ENCODE assay signal across 1 cellular context in the genomic region with DNA sequence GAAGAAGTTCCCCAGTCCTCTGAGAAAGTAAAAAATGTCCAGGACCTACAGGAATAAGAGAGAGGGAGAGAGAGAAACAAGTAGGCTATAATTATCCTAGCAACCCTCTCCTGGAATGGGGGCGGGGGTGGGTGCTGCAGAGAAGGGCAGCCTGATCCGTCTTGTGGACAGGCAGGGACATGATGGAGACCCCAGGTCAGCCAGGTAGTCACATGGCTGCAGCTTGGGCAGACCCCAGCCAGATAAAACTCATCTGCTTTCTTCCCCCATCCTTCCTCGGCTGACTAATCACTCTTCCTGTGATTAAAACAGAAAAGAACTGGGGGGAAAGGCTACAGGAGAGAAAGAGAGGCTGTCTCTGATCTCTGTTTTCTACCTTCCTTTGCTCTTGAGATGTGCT.
TF ChIP-seq lines count a peak whose summit lies in the region.

No MANE protein-coding gene starts in this region.

TF ChIP-seq in GM23338, 12 proteins besides CTCF, POLR2A, EP300 and RAD21:
- TF ChIP-seq, protein P1, sequence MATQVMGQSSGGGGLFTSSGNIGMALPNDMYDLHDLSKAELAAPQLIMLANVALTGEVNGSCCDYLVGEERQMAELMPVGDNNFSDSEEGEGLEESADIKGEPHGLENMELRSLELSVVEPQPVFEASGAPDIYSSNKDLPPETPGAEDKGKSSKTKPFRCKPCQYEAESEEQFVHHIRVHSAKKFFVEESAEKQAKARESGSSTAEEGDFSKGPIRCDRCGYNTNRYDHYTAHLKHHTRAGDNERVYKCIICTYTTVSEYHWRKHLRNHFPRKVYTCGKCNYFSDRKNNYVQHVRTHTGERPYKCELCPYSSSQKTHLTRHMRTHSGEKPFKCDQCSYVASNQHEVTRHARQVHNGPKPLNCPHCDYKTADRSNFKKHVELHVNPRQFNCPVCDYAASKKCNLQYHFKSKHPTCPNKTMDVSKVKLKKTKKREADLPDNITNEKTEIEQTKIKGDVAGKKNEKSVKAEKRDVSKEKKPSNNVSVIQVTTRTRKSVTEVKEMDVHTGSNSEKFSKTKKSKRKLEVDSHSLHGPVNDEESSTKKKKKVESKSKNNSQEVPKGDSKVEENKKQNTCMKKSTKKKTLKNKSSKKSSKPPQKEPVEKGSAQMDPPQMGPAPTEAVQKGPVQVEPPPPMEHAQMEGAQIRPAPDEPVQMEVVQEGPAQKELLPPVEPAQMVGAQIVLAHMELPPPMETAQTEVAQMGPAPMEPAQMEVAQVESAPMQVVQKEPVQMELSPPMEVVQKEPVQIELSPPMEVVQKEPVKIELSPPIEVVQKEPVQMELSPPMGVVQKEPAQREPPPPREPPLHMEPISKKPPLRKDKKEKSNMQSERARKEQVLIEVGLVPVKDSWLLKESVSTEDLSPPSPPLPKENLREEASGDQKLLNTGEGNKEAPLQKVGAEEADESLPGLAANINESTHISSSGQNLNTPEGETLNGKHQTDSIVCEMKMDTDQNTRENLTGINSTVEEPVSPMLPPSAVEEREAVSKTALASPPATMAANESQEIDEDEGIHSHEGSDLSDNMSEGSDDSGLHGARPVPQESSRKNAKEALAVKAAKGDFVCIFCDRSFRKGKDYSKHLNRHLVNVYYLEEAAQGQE (IDR thresholded peaks at IDR 0.05; ENCODE audit: unreplicated experiment): no peak
- TF ChIP-seq ZNF114 (CRISPR knock-in tag; IDR thresholded peaks at IDR 0.05): no peak
- no peak for TF ChIP-seq CREB1 (CRISPR knock-in tag; IDR thresholded peaks at IDR 0.05; ENCODE audit: low read depth)
- TF ChIP-seq, protein P2, sequence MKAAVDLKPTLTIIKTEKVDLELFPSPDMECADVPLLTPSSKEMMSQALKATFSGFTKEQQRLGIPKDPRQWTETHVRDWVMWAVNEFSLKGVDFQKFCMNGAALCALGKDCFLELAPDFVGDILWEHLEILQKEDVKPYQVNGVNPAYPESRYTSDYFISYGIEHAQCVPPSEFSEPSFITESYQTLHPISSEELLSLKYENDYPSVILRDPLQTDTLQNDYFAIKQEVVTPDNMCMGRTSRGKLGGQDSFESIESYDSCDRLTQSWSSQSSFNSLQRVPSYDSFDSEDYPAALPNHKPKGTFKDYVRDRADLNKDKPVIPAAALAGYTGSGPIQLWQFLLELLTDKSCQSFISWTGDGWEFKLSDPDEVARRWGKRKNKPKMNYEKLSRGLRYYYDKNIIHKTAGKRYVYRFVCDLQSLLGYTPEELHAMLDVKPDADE (IDR thresholded peaks at IDR 0.05): no peak
- no peak for TF ChIP-seq EZH2phosphoT487 (IDR thresholded peaks at IDR 0.05; ENCODE audit: unreplicated experiment)
- TF ChIP-seq ZNF462 (CRISPR knock-in tag; IDR thresholded peaks at IDR 0.05): no peak
- TF ChIP-seq ZNF331 (CRISPR knock-in tag; IDR thresholded peaks at IDR 0.05; ENCODE audit: low read depth): no peak
- no peak for TF ChIP-seq NANOG (IDR thresholded peaks at IDR 0.05; ENCODE audit: borderline replicate concordance)
- TF ChIP-seq EZH2 (IDR thresholded peaks at IDR 0.05; ENCODE audit: low read depth, unreplicated experiment): no peak
- TF ChIP-seq STAT1 (IDR thresholded peaks at IDR 0.05; ENCODE audit: unreplicated experiment): no peak
- TF ChIP-seq POLR2AphosphoS5 (IDR thresholded peaks at IDR 0.05; ENCODE audit: low read depth): no peak
- no peak for TF ChIP-seq JUNB (IDR thresholded peaks at IDR 0.05; ENCODE audit: unreplicated experiment)
